ENCODE assay signal across 8 cellular contexts in genomic region chr19:52734893-52735661, GRCh38. TPM values are rescaled to one million over a fixed set of nuclear protein-coding genes. Genes with fewer than 3 reads are reported as not detected.
A peak's percentile ranks its signal among the peaks of the same experiment; 100 is the strongest.
DNase-seq lines count a peak whose midpoint lies in the region; ATAC-seq, FAIRE-seq and TF ChIP-seq lines count a peak whose summit lies in the region.

TSS of gene ZNF611 (minus strand) at chr19:52735044. CDS start at chr19:52715894, 19,150 bp downstream.

- H3K9me3 Mint-ChIP-seq in progenitor cell of endocrine pancreas (ENCODE audit: low read depth), result no peaks in the 10 kb centered on the region

- ATAC-seq in HG02852 (IDR thresholded peaks at IDR 0.05; ENCODE audit: unreplicated experiment), result peak; percentile 87
- ATAC-seq in left cardiac atrium, result peak; percentile 99

- peak within 1 kb of the TSS; percentile 94 for H3K4me3 Mint-ChIP-seq in progenitor cell of endocrine pancreas (ENCODE audit: low read depth)

- no peaks in the 10 kb centered on the region for H3K36me3 Mint-ChIP-seq in progenitor cell of endocrine pancreas (ENCODE audit: insufficient read depth)

- TF ChIP-seq POLR2A in GM12891 (IDR thresholded peaks at IDR 0.05; ENCODE audit: low read depth, low read length), result peak; percentile 86

- intact Hi-C loops in T-helper 1 cell treated with Interleukin-12 subunit alpha and Interleukin-12 subunit beta and Interleukin-4 antibody, amounts not matched to agents 30 ng/mL and 1 ng/mL, for 36 hours (cut with micrococcal nuclease), result loop anchor here (1.0 to 2.0 kb wide), 18 partner anchors 45 to 546 kb away; partner anchors contain the start of genes ZNF160, ZNF28, ZNF320 and ZNF468
- intact Hi-C loops in left cardiac atrium (cut with DNase I), result loop anchor here in 1 of 2 donors (5.0 kb wide), 1 partner anchor 43 kb away; no protein-coding TSS in a partner anchor

- FAIRE-seq in GM12891 (lab: Jason Lieb, UNC), result peak; percentile 98

- H3K4me1 Mint-ChIP-seq in progenitor cell of endocrine pancreas (ENCODE audit: low read depth), result peaks cover 40% of the 10 kb centered on the region

- H3K27me3 Mint-ChIP-seq in progenitor cell of endocrine pancreas, result no peaks in the 10 kb centered on the region

- peak within 1 kb of the TSS; percentile 98 for H3K27ac Mint-ChIP-seq in progenitor cell of endocrine pancreas

- peak; percentile 92 for DNase-seq in GM12891 (ENCODE audit: insufficient read length, low spot score)
- DNase-seq in NCI-H146 treated with DMSO at 0.1 percent for 48 hours (lab: John Stamatoyannopoulos, UW; ENCODE audit: unreplicated experiment), result peak; percentile 89
- DNase-seq in amniotic stem cell (lab: John Stamatoyannopoulos, UW), result peak; percentile 96
- DNase-seq in left cardiac atrium, result peak; percentile 99
- peak; percentile 99 for DNase-seq in progenitor cell of endocrine pancreas (ENCODE audit: low spot score, unreplicated experiment)
- peak; percentile 99 for DNase-seq in ureter (ENCODE audit: low spot score)

- TF ChIP-seq CTCF in progenitor cell of endocrine pancreas (IDR thresholded peaks at IDR 0.05; ENCODE audit: unreplicated experiment), result peak; percentile 67

TF ChIP-seq in GM12891, 5 proteins besides CTCF, POLR2A, EP300 and RAD21:
- TF ChIP-seq POLR2AphosphoS5 (IDR thresholded peaks at IDR 0.05; ENCODE audit: low read depth, low read length) (peak; percentile 93), TAF1 (IDR thresholded peaks at IDR 0.05; ENCODE audit: low read depth, low read length) (peak; percentile 65), SPI1 (IDR thresholded peaks at IDR 0.05; ENCODE audit: low read depth, low read length) (peak; percentile 55; the same call in 1 of the 2 replicates), PAX5 (IDR thresholded peaks at IDR 0.05; ENCODE audit: insufficient read depth, low read length, severe bottlenecking) (no peak), POU2F2 (IDR thresholded peaks at IDR 0.05; ENCODE audit: low read depth, low read length) (0 out of 2 replicates have a peak, but pooled peaks have one; percentile 35)

RNA-seq across cellular contexts. Expression of gene ZNF611, which starts in this region (rescaled TPM):
- 2.0 TPM for polyA plus RNA-seq in GM12891 (2012; ENCODE audit: low read depth, missing spikeins)
- 30.6 and 38.4 TPM in 2 replicates for total RNA-seq in T-helper 1 cell treated with Interleukin-12 subunit alpha and Interleukin-12 subunit beta and Interleukin-4 antibody, amounts not matched to agents 30 ng/mL and 1 ng/mL, for 36 hours
- total RNA-seq in left cardiac atrium (10 to 100 TPM in 1 of 2 donors, 1 to 10 TPM in 1; 9.2 to 11.3 TPM), progenitor cell of endocrine pancreas (42.9 and 47.3 TPM in 2 replicates), ureter (27.9 TPM)

Comparison
In these comparisons a context has a peak if more than half of its experiments do, and no peak if none do; other contexts are left out.
1. Peak in every context shown above with its lines: DNase-seq and ATAC-seq.